In the genomic region with DNA sequence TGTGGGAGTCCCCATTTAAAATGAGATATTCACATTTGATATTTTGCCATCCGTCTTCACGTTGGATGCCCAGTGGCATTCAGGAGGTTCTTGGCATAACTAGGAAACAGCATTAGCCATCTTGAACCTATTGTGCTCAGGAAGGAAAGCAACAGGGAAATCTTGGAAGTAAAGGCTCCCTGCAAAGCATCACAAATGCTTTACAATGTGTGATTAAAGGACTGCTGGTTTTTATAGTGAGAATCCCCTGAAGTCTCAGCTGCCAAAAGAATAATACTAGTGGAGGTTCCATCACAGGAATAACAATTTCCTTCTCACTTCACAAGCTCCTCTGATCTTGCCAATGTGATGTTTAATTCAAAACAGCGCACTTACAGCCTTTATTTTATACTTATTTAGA, we compare ENCODE assay signal across 2 cellular contexts.
TF ChIP-seq lines count a peak whose summit lies in the region.

No MANE protein-coding gene starts in this region.

TF ChIP-seq in GM23338, 12 proteins besides CTCF, POLR2A, EP300 and RAD21 (continues in another document):
- TF ChIP-seq, protein P1, sequence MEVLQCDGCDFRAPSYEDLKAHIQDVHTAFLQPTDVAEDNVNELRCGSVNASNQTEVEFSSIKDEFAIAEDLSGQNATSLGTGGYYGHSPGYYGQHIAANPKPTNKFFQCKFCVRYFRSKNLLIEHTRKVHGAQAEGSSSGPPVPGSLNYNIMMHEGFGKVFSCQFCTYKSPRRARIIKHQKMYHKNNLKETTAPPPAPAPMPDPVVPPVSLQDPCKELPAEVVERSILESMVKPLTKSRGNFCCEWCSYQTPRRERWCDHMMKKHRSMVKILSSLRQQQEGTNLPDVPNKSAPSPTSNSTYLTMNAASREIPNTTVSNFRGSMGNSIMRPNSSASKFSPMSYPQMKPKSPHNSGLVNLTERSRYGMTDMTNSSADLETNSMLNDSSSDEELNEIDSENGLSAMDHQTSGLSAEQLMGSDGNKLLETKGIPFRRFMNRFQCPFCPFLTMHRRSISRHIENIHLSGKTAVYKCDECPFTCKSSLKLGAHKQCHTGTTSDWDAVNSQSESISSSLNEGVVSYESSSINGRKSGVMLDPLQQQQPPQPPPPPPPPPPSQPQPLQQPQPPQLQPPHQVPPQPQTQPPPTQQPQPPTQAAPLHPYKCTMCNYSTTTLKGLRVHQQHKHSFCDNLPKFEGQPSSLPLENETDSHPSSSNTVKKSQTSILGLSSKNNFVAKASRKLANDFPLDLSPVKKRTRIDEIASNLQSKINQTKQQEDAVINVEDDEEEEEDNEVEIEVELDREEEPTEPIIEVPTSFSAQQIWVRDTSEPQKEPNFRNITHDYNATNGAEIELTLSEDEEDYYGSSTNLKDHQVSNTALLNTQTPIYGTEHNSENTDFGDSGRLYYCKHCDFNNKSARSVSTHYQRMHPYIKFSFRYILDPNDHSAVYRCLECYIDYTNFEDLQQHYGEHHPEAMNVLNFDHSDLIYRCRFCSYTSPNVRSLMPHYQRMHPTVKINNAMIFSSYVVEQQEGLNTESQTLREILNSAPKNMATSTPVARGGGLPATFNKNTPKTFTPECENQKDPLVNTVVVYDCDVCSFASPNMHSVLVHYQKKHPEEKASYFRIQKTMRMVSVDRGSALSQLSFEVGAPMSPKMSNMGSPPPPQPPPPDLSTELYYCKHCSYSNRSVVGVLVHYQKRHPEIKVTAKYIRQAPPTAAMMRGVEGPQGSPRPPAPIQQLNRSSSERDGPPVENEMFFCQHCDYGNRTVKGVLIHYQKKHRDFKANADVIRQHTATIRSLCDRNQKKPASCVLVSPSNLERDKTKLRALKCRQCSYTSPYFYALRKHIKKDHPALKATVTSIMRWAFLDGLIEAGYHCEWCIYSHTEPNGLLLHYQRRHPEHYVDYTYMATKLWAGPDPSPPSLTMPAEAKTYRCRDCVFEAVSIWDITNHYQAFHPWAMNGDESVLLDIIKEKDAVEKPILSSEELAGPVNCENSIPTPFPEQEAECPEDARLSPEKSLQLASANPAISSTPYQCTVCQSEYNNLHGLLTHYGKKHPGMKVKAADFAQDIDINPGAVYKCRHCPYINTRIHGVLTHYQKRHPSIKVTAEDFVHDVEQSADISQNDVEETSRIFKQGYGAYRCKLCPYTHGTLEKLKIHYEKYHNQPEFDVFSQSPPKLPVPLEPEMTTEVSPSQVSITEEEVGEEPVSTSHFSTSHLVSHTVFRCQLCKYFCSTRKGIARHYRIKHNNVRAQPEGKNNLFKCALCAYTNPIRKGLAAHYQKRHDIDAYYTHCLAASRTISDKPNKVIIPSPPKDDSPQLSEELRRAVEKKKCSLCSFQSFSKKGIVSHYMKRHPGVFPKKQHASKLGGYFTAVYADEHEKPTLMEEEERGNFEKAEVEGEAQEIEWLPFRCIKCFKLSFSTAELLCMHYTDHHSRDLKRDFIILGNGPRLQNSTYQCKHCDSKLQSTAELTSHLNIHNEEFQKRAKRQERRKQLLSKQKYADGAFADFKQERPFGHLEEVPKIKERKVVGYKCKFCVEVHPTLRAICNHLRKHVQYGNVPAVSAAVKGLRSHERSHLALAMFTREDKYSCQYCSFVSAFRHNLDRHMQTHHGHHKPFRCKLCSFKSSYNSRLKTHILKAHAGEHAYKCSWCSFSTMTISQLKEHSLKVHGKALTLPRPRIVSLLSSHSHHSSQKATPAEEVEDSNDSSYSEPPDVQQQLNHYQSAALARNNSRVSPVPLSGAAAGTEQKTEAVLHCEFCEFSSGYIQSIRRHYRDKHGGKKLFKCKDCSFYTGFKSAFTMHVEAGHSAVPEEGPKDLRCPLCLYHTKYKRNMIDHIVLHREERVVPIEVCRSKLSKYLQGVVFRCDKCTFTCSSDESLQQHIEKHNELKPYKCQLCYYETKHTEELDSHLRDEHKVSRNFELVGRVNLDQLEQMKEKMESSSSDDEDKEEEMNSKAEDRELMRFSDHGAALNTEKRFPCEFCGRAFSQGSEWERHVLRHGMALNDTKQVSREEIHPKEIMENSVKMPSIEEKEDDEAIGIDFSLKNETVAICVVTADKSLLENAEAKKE (CRISPR knock-in tag; IDR thresholded peaks at IDR 0.05) = no peak
- TF ChIP-seq, protein P2, sequence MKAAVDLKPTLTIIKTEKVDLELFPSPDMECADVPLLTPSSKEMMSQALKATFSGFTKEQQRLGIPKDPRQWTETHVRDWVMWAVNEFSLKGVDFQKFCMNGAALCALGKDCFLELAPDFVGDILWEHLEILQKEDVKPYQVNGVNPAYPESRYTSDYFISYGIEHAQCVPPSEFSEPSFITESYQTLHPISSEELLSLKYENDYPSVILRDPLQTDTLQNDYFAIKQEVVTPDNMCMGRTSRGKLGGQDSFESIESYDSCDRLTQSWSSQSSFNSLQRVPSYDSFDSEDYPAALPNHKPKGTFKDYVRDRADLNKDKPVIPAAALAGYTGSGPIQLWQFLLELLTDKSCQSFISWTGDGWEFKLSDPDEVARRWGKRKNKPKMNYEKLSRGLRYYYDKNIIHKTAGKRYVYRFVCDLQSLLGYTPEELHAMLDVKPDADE (IDR thresholded peaks at IDR 0.05) = no peak
- no peak for TF ChIP-seq POLR2AphosphoS5 (IDR thresholded peaks at IDR 0.05; ENCODE audit: low read depth)
- no peak for TF ChIP-seq STAT1 (IDR thresholded peaks at IDR 0.05; ENCODE audit: unreplicated experiment)
- TF ChIP-seq CREB1 (CRISPR knock-in tag; IDR thresholded peaks at IDR 0.05; ENCODE audit: low read depth) = no peak
- no peak for TF ChIP-seq EZH2 (IDR thresholded peaks at IDR 0.05; ENCODE audit: low read depth, unreplicated experiment)
- no peak for TF ChIP-seq ZNF114 (CRISPR knock-in tag; IDR thresholded peaks at IDR 0.05)
- TF ChIP-seq EZH2phosphoT487 (IDR thresholded peaks at IDR 0.05; ENCODE audit: unreplicated experiment) = no peak
- no peak for TF ChIP-seq JUNB (IDR thresholded peaks at IDR 0.05; ENCODE audit: unreplicated experiment)
- TF ChIP-seq, protein P3, sequence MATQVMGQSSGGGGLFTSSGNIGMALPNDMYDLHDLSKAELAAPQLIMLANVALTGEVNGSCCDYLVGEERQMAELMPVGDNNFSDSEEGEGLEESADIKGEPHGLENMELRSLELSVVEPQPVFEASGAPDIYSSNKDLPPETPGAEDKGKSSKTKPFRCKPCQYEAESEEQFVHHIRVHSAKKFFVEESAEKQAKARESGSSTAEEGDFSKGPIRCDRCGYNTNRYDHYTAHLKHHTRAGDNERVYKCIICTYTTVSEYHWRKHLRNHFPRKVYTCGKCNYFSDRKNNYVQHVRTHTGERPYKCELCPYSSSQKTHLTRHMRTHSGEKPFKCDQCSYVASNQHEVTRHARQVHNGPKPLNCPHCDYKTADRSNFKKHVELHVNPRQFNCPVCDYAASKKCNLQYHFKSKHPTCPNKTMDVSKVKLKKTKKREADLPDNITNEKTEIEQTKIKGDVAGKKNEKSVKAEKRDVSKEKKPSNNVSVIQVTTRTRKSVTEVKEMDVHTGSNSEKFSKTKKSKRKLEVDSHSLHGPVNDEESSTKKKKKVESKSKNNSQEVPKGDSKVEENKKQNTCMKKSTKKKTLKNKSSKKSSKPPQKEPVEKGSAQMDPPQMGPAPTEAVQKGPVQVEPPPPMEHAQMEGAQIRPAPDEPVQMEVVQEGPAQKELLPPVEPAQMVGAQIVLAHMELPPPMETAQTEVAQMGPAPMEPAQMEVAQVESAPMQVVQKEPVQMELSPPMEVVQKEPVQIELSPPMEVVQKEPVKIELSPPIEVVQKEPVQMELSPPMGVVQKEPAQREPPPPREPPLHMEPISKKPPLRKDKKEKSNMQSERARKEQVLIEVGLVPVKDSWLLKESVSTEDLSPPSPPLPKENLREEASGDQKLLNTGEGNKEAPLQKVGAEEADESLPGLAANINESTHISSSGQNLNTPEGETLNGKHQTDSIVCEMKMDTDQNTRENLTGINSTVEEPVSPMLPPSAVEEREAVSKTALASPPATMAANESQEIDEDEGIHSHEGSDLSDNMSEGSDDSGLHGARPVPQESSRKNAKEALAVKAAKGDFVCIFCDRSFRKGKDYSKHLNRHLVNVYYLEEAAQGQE (IDR thresholded peaks at IDR 0.05; ENCODE audit: unreplicated experiment) = no peak

TF ChIP-seq in H1, 55 proteins besides CTCF, POLR2A, EP300 and RAD21:
- TF ChIP-seq NANOG (IDR thresholded peaks at IDR 0.05; ENCODE audit: insufficient read depth, low read depth, low read length, poor library complexity, severe bottlenecking) (peak; percentile 48), EZH2 (IDR thresholded peaks at IDR 0.05; ENCODE audit: low read depth, low read length, severe bottlenecking) (no peak)
